ENCODE assay signal across 26 cellular contexts in genomic region chr7:237385-237784, GRCh38. TPM values are rescaled to one million over a fixed set of nuclear protein-coding genes. Genes with fewer than 3 reads are reported as not detected.
DNase-seq lines count a peak whose midpoint lies in the region; ATAC-seq, FAIRE-seq and TF ChIP-seq lines count a peak whose summit lies in the region.
"Had no signal": no experiment of that assay in that cellular context is flagged by ENCODE, and none has a peak within 500 bp of the region (broad histone marks: within the 10 kb centered on the region; RNA-seq: fewer than 3 reads in every experiment).

No MANE protein-coding gene starts in this region.

- 90% methylated on average over 7 of the region's 7 CpGs for WGBS in HepG2 (ENCODE audit: low lambda C conversion rate)
- 82% methylated on average over 7 of the region's 7 CpGs for WGBS in right lobe of liver (ENCODE audit: insufficient coverage, low coverage, low lambda C conversion rate, missing lambda C conversion rate)
- WGBS in K562 (ENCODE audit: insufficient coverage, low coverage, missing lambda C conversion rate): 35% methylated on average over 7 of the region's 7 CpGs

- H3K79me2 ChIP-seq in HepG2 (ENCODE audit: insufficient read depth, low read length) (peaks cover 10% of the 10 kb centered on the region), K562 (ENCODE audit: control insufficient read depth, insufficient read depth, low read length) (no peaks in the 10 kb centered on the region)

- TF ChIP-seq POLR2A in HepG2 (IDR thresholded peaks at IDR 0.05; ENCODE audit: insufficient read depth in 1 of 2, low read depth in 2 of 2, low read length in 2 of 2) (no peak), right lobe of liver (IDR thresholded peaks at IDR 0.05) (no peak), K562 (conservative IDR thresholded peaks at IDR 0.05) (no peak)

- H3K4me3 ChIP-seq in HepG2 (replicated peaks in 1 of 3; ENCODE audit: insufficient read depth in 1 of 3, low read depth in 2 of 3, low read length in 3 of 3): no peak overlapping the region
- no peak overlapping the region for H3K4me3 ChIP-seq in right lobe of liver
- no peak overlapping the region for H3K4me3 ChIP-seq in HEK293 (ENCODE audit: low read depth, low read length)
- H3K4me3 ChIP-seq in Panc1 (ENCODE audit: low read depth in 2 of 2, low read length in 2 of 2): no peak overlapping the region
- H3K4me3 ChIP-seq in K562: no peak overlapping the region
- H3K4me3 ChIP-seq: BLaER1 had no signal

- TF ChIP-seq RAD21 in HepG2 (CRISPR knock-in tag; IDR thresholded peaks at IDR 0.05): no peak
- no peak for TF ChIP-seq RAD21 in K562 (CRISPR knock-in tag; conservative IDR thresholded peaks at IDR 0.05 in 1 of 2, IDR thresholded peaks at IDR 0.05 in 1 of 2)

- intact Hi-C loops in HepG2 (cut with micrococcal nuclease; ENCODE audit: unreplicated experiment) (no loop called here), right lobe of liver (cut with DNase I) (no loop called here), Panc1 (cut with micrococcal nuclease; ENCODE audit: unreplicated experiment) (no loop called here), K562 (cut with micrococcal nuclease) (no loop called here)

- no peak for DNase-seq in HepG2 (ENCODE audit: low spot score)
- DNase-seq in right lobe of liver: no peak
- no peak for DNase-seq in Panc1 (ENCODE audit: low read depth, low spot score)
- DNase-seq in K562 (ENCODE audit: extremely low read depth in 1 of 4, low spot score in 3 of 4): no peak
- DNase-seq in SIG-M5 treated with dmso at 0.1 percent for 504 hours (lab: John Stamatoyannopoulos, UW; ENCODE audit: unreplicated experiment): no peak
- DNase-seq in HUDEP-2 (lab: John Stamatoyannopoulos, UW; ENCODE audit: unreplicated experiment in 76 of 76): no peak
- DNase-seq: 8988T; ACHN; BE2C; C1 segment of cervical spinal cord; Calu3; CD4-positive, alpha-beta T cell; CD8-positive, alpha-beta T cell; DMS79 treated with DMSO at 0.1 percent for 48 hours; GF-D8 had no signal

- H2AFZ ChIP-seq in HepG2 (ENCODE audit: low read length) (no peak overlapping the region), K562 (ENCODE audit: low read depth, low read length) (no peak overlapping the region)

- H3K9ac ChIP-seq in HepG2 (ENCODE audit: insufficient read depth, low read depth, low read length) (no peak overlapping the region), K562 (ENCODE audit: insufficient read depth in 1 of 2, low read depth in 2 of 2, low read length in 2 of 2) (no peak overlapping the region)
- H3K9ac ChIP-seq: BLaER1 had no signal

- BruUV-seq in HepG2 (replicated peaks; lab: Mats Ljungman, UMichigan): no TSS peak
- no TSS peak for BruUV-seq in Panc1 (replicated peaks; lab: Mats Ljungman, UMichigan)
- BruUV-seq in K562 (replicated peaks; lab: Mats Ljungman, UMichigan): no TSS peak

- in situ Hi-C loops in HepG2 (cut with HindIII; ENCODE audit: extremely low pct_ligation_motif_present, low pct_unique_long_range_greater_than_20kb) (no loop called here), Panc1 (cut with HindIII; ENCODE audit: low pct_unique_long_range_greater_than_20kb, low sequenced_read_pairs) (no loop called here), K562 (cut with MboI) (no loop called here)

- ATAC-seq in HepG2: no peak
- ATAC-seq in right lobe of liver: no peak
- no peak for ATAC-seq in Panc1
- ATAC-seq in K562: no peak
- no peak for ATAC-seq in HG03521 (IDR thresholded peaks at IDR 0.05; ENCODE audit: unreplicated experiment)
- ATAC-seq: CD8-positive, alpha-beta T cell had no signal

- H3K4me1 ChIP-seq in HepG2 (ENCODE audit: insufficient read depth, low read length) (peaks cover 28% of the 10 kb centered on the region), right lobe of liver (peaks cover 0 to 46% (median 13%) of the 10 kb centered on the region in 4 donors), HEK293 (ENCODE audit: control insufficient read depth, insufficient read depth, low read length) (no peaks in the 10 kb centered on the region), Panc1 (ENCODE audit: control insufficient read depth, insufficient read depth, low read length) (peaks cover 63% of the 10 kb centered on the region), K562 (replicated peaks in 1 of 2; ENCODE audit: control insufficient read depth in 2 of 2, insufficient read depth in 2 of 2, low read length in 2 of 2) (peaks cover 0 to 9% of the 10 kb centered on the region in 2 experiments; a peak in 1 of 5 replicates)
- H3K4me1 ChIP-seq: BE2C had no signal

- H3K4me2 ChIP-seq in HepG2 (ENCODE audit: low read depth, low read length) (no peak overlapping the region), K562 (ENCODE audit: insufficient read depth, low read length) (no peak overlapping the region)
- H3K4me2 ChIP-seq: BLaER1 had no signal

- TF ChIP-seq EP300 in HepG2 (IDR thresholded peaks at IDR 0.05; ENCODE audit: low read depth in 2 of 2, low read length in 2 of 2) (no peak), HepG2 (CRISPR knock-in tag; IDR thresholded peaks at IDR 0.05; ENCODE audit: borderline replicate concordance) (no peak), K562 (IDR thresholded peaks at IDR 0.05; ENCODE audit: low read length) (no peak)

- H3K9me3 ChIP-seq in HepG2 (ENCODE audit: low read length) (no peaks in the 10 kb centered on the region), right lobe of liver (no peaks in the 10 kb centered on the region), HEK293 (ENCODE audit: control insufficient read depth, insufficient read depth, low read depth, low read length) (no peaks in the 10 kb centered on the region), Panc1 (ENCODE audit: control insufficient read depth, insufficient read depth, low read depth, low read length) (no peaks in the 10 kb centered on the region), K562 (replicated peaks; ENCODE audit: control insufficient read depth, insufficient read depth, low read depth, low read length) (peaks cover 4% of the 10 kb centered on the region)
- H3K9me3 ChIP-seq: Caco-2 had no signal

- H4K20me1 ChIP-seq in HepG2 (ENCODE audit: insufficient read depth, low read length): no peaks in the 10 kb centered on the region
- H4K20me1 ChIP-seq in K562 (replicated peaks; ENCODE audit: control insufficient read depth, insufficient read depth, low read length): peaks cover 20% of the 10 kb centered on the region

- H3K36me3 ChIP-seq in HepG2 (replicated peaks in 1 of 2; ENCODE audit: control insufficient read depth in 1 of 2, insufficient read depth in 2 of 2, low read length in 2 of 2): peaks cover 4 to 19% of the 10 kb centered on the region in 2 experiments; a peak in 4 of 5 replicates
- H3K36me3 ChIP-seq in right lobe of liver: no peaks in the 10 kb centered on the region
- H3K36me3 ChIP-seq in HEK293 (ENCODE audit: control insufficient read depth in 2 of 2, insufficient read depth in 1 of 2, low read length in 2 of 2): no peaks in the 10 kb centered on the region
- H3K36me3 ChIP-seq in Panc1 (ENCODE audit: control insufficient read depth, insufficient read depth, low read length): no peaks in the 10 kb centered on the region
- H3K36me3 ChIP-seq in K562 (ENCODE audit: control insufficient read depth, insufficient read depth, low read length): no peaks in the 10 kb centered on the region
- H3K36me3 ChIP-seq: BE2C had no signal

- FAIRE-seq in HepG2 (lab: Jason Lieb, UNC) (no peak), K562 (lab: Jason Lieb, UNC) (no peak)
- FAIRE-seq: A204.1, D721Med, G401.6, GM12892, GM18507 had no signal

- no peaks in the 10 kb centered on the region for H3K9me1 ChIP-seq in K562 (ENCODE audit: control insufficient read depth, insufficient read depth, low read length)

- TF ChIP-seq CTCF in HepG2 (CRISPR knock-in tag; IDR thresholded peaks at IDR 0.05) (no peak), right lobe of liver (IDR thresholded peaks at IDR 0.05) (no peak), HEK293 (tag by site-specific recombination; IDR thresholded peaks at IDR 0.05) (no peak), Panc1 (IDR thresholded peaks at IDR 0.05) (no peak), K562 (IDR thresholded peaks at IDR 0.05 in 2 of 3, conservative IDR thresholded peaks at IDR 0.05 in 1 of 3; ENCODE audit: insufficient read depth in 2 of 3, low read depth in 1 of 3, low read length in 3 of 3) (no peak)

- POLR2A ChIA-PET in HepG2 (lab: Yijun Ruan, JAX): no interaction called here
- POLR2A ChIA-PET in HEK293 (lab: Yijun Ruan, JAX): no interaction called here
- POLR2A ChIA-PET in Panc1 (lab: Charles Lee): no interaction called here
- POLR2A ChIA-PET in K562 (lab: Yijun Ruan, JAX): interaction anchor here (0.6 to 0.7 kb wide), 2 partner anchors 22 to 226 kb away, joined by 3 read pairs; no protein-coding TSS in a partner anchor

- CTCF ChIA-PET in HepG2 (lab: Yijun Ruan, JAX; ENCODE audit: low intra/inter-chr PET ratio, low total read pairs): no interaction called here
- CTCF ChIA-PET in HEK293 (lab: Yijun Ruan, JAX): interaction anchor here (0.6 kb wide), 1 partner anchor 16 kb away, joined by 5 read pairs; no protein-coding TSS in a partner anchor
- CTCF ChIA-PET in Panc1 (lab: Charles Lee): no interaction called here
- CTCF ChIA-PET in K562 (lab: Yijun Ruan, JAX; ENCODE audit: low intra/inter-chr PET ratio): no interaction called here

- H3K27ac ChIP-seq in HepG2 (ENCODE audit: extremely low read length, insufficient read depth, low read length): no peak overlapping the region
- H3K27ac ChIP-seq in right lobe of liver: no peak overlapping the region
- no peak overlapping the region for H3K27ac ChIP-seq in HEK293 (ENCODE audit: extremely low read depth, low read depth, low read length)
- H3K27ac ChIP-seq in Panc1 (ENCODE audit: low read length): peak overlapping the region; percentile 86; the same call in 1 of the 2 replicates
- H3K27ac ChIP-seq in K562 (ENCODE audit: extremely low read depth, low read depth, low read length): no peak overlapping the region; the same call in 2 of the 3 replicates
- H3K27ac ChIP-seq: BLaER1 had no signal

- H3K27me3 ChIP-seq in HepG2 (ENCODE audit: control insufficient read depth in 1 of 2, insufficient read depth in 2 of 2, low read length in 2 of 2) (no peaks in the 10 kb centered on the region), right lobe of liver (no peaks in the 10 kb centered on the region), Panc1 (ENCODE audit: control insufficient read depth, insufficient read depth, low read length) (no peaks in the 10 kb centered on the region), K562 (ENCODE audit: control insufficient read depth in 2 of 2, insufficient read depth in 2 of 2, low read length in 2 of 2) (peaks cover 28 to 52% of the 10 kb centered on the region in 2 experiments)
- H3K27me3 ChIP-seq: BE2C, BLaER1 had no signal

RNA-seq across cellular contexts. Expression of gene FAM20C, which starts 45.0 kb away (rescaled TPM):
- 14.5 and 19.9 TPM in 2 replicates for total RNA-seq in HepG2 (2016; rRNA removed; fragmentation: Illumina TruSeq; extraction: Trizol)
- total RNA-seq in HepG2 (2016; cell fraction: cytosol; rRNA removed; fragmentation: Illumina TruSeq; extraction: Trizol; ENCODE audit: low read depth): 4.8 and 5.5 TPM in 2 replicates
- 12.0 and 18.5 TPM in 2 replicates for total RNA-seq in HepG2 (2016; cell fraction: insoluble cytoplasmic fraction; rRNA removed; fragmentation: Illumina TruSeq; extraction: Trizol)
- 11.5 and 11.6 TPM in 2 replicates for total RNA-seq in HepG2 (2016; cell fraction: membrane; rRNA removed; fragmentation: Illumina TruSeq; extraction: Trizol)
- total RNA-seq in HepG2 (2016; cell fraction: nucleus; rRNA removed; fragmentation: Illumina TruSeq; extraction: Trizol): 20.5 and 24.2 TPM in 2 replicates
- polyA plus RNA-seq in HepG2 (2011; rRNA removed): 11.9 and 15.3 TPM in 2 replicates
- 13.7 and 17.5 TPM in 2 replicates for polyA plus RNA-seq in HepG2 (2011; cell fraction: cytosol; rRNA removed)
- polyA plus RNA-seq in HepG2 (2011; cell fraction: nucleus; rRNA removed): 24.6 and 26.4 TPM in 2 replicates
- polyA plus RNA-seq in HepG2 (2012): 15.4 and 23.9 TPM in 2 replicates
- polyA plus RNA-seq in HepG2 (2016; cell fraction: cytosol; fragmentation: Illumina TruSeq; extraction: Trizol; ENCODE audit: low read depth): 2.8 and 3.2 TPM in 2 replicates
- polyA plus RNA-seq in HepG2 (2016; cell fraction: insoluble cytoplasmic fraction; fragmentation: Illumina TruSeq; extraction: Trizol; ENCODE audit: low read depth): 18.9 and 20.0 TPM in 2 replicates
- 10.0 and 10.7 TPM in 2 replicates for polyA plus RNA-seq in HepG2 (2016; cell fraction: membrane; fragmentation: Illumina TruSeq; extraction: Trizol; ENCODE audit: low read depth)
- 38.8 and 44.3 TPM in 2 replicates for polyA plus RNA-seq in HepG2 (2016; cell fraction: nucleus; fragmentation: Illumina TruSeq; extraction: Trizol; ENCODE audit: insufficient read depth, low read depth)
- 8.9 and 24.8 TPM in 2 replicates for polyA minus RNA-seq in HepG2 (2011; rRNA and poly(A)+ RNA removed; ENCODE audit: low replicate concordance)
- polyA minus RNA-seq in HepG2 (2011; cell fraction: cytosol; rRNA and poly(A)+ RNA removed): 13.4 and 22.0 TPM in 2 replicates
- polyA minus RNA-seq in HepG2 (2011; cell fraction: nucleus; rRNA and poly(A)+ RNA removed): 14.4 and 19.6 TPM in 2 replicates
- 10 to 100 TPM; 32.1 to 73.8 (median 57.3) TPM for total RNA-seq in right lobe of liver
- total RNA-seq in Panc1 (2021; ENCODE audit: unreplicated experiment): 62.4 TPM
- 91.8 TPM for polyA plus RNA-seq in Panc1 (2012; ENCODE audit: insufficient read length)
- not detected in 2 replicates for total RNA-seq in K562 (2011; cell fraction: chromatin; rRNA removed; ENCODE audit: low replicate concordance)
- total RNA-seq in K562 (2011; cell fraction: nucleolus; rRNA removed): not detected in 2 replicates
- not detected in 2 replicates for total RNA-seq in K562 (2011; cell fraction: nucleoplasm; rRNA removed)
- not detected in 2 replicates for total RNA-seq in K562 (2014; rRNA removed)
- total RNA-seq in K562 (2014; rRNA removed; fragmentation: Illumina TruSeq; extraction: Trizol): not detected in 2 replicates
- total RNA-seq in K562 (2015; rRNA removed; fragmentation: Illumina TruSeq; extraction: Trizol): not detected in 2 replicates
- 0.09 and 0.20 TPM in 2 replicates for total RNA-seq in K562 (2021)
- polyA plus RNA-seq in K562 (2011; rRNA removed): not detected in 2 replicates
- polyA plus RNA-seq in K562 (2011; cell fraction: cytosol; rRNA removed): not detected in 2 replicates
- not detected in 2 replicates for polyA plus RNA-seq in K562 (2011; cell fraction: nucleus; rRNA removed)
- not detected in 2 replicates for polyA plus RNA-seq in K562 (2012)
- polyA plus RNA-seq in K562 (2014; fragmentation: Illumina TruSeq; extraction: Trizol): not detected in 2 replicates
- not detected for polyA plus RNA-seq in K562 (2014; fragmentation: Nextera tagmentation; extraction: Ambion mirVana)
- polyA plus RNA-seq in K562 (2014; rRNA removed): not detected in 2 replicates
- polyA minus RNA-seq in K562 (2011; rRNA and poly(A)+ RNA removed): not detected in 2 replicates
- 0.64 TPM in 1 of 2 replicates, not detected in the other for polyA minus RNA-seq in K562 (2011; cell fraction: cytosol; rRNA and poly(A)+ RNA removed)
- polyA minus RNA-seq in K562 (2011; cell fraction: nucleus; rRNA and poly(A)+ RNA removed): not detected in 2 replicates

RNA-seq across cellular contexts. Expression of gene FOXL3, which starts 52.6 kb away (rescaled TPM):
- total RNA-seq in HepG2 (2016; rRNA removed; fragmentation: Illumina TruSeq; extraction: Trizol): not detected in 2 replicates
- not detected in 2 replicates for total RNA-seq in HepG2 (2016; cell fraction: cytosol; rRNA removed; fragmentation: Illumina TruSeq; extraction: Trizol; ENCODE audit: low read depth)
- total RNA-seq in HepG2 (2016; cell fraction: insoluble cytoplasmic fraction; rRNA removed; fragmentation: Illumina TruSeq; extraction: Trizol): not detected in 2 replicates
- total RNA-seq in HepG2 (2016; cell fraction: membrane; rRNA removed; fragmentation: Illumina TruSeq; extraction: Trizol): not detected in 2 replicates
- not detected in 2 replicates for total RNA-seq in HepG2 (2016; cell fraction: nucleus; rRNA removed; fragmentation: Illumina TruSeq; extraction: Trizol)
- not detected in 2 replicates for polyA plus RNA-seq in HepG2 (2011; rRNA removed)
- not detected in 2 replicates for polyA plus RNA-seq in HepG2 (2011; cell fraction: cytosol; rRNA removed)
- polyA plus RNA-seq in HepG2 (2011; cell fraction: nucleus; rRNA removed): not detected in 2 replicates
- not detected in 2 replicates for polyA plus RNA-seq in HepG2 (2012)
- not detected in 2 replicates for polyA plus RNA-seq in HepG2 (2016; cell fraction: cytosol; fragmentation: Illumina TruSeq; extraction: Trizol; ENCODE audit: low read depth)
- not detected in 2 replicates for polyA plus RNA-seq in HepG2 (2016; cell fraction: insoluble cytoplasmic fraction; fragmentation: Illumina TruSeq; extraction: Trizol; ENCODE audit: low read depth)
- polyA plus RNA-seq in HepG2 (2016; cell fraction: membrane; fragmentation: Illumina TruSeq; extraction: Trizol; ENCODE audit: low read depth): not detected in 2 replicates
- polyA plus RNA-seq in HepG2 (2016; cell fraction: nucleus; fragmentation: Illumina TruSeq; extraction: Trizol; ENCODE audit: insufficient read depth, low read depth): not detected in 2 replicates
- not detected in 2 replicates for polyA minus RNA-seq in HepG2 (2011; rRNA and poly(A)+ RNA removed; ENCODE audit: low replicate concordance)
- not detected in 2 replicates for polyA minus RNA-seq in HepG2 (2011; cell fraction: cytosol; rRNA and poly(A)+ RNA removed)
- polyA minus RNA-seq in HepG2 (2011; cell fraction: nucleus; rRNA and poly(A)+ RNA removed): not detected in 2 replicates
- total RNA-seq in right lobe of liver: not detected
- not detected for total RNA-seq in Panc1 (2021; ENCODE audit: unreplicated experiment)
- polyA plus RNA-seq in Panc1 (2012; ENCODE audit: insufficient read length): not detected
- total RNA-seq in K562 (2011; cell fraction: chromatin; rRNA removed; ENCODE audit: low replicate concordance): not detected in 2 replicates
- not detected in 2 replicates for total RNA-seq in K562 (2011; cell fraction: nucleolus; rRNA removed)
- total RNA-seq in K562 (2011; cell fraction: nucleoplasm; rRNA removed): not detected in 2 replicates
- not detected in 2 replicates for total RNA-seq in K562 (2014; rRNA removed)
- total RNA-seq in K562 (2014; rRNA removed; fragmentation: Illumina TruSeq; extraction: Trizol): not detected in 2 replicates
- total RNA-seq in K562 (2015; rRNA removed; fragmentation: Illumina TruSeq; extraction: Trizol): not detected in 2 replicates
- not detected in 2 replicates for total RNA-seq in K562 (2021)
- polyA plus RNA-seq in K562 (2011; rRNA removed): not detected in 2 replicates
- polyA plus RNA-seq in K562 (2011; cell fraction: cytosol; rRNA removed): not detected in 2 replicates
- polyA plus RNA-seq in K562 (2011; cell fraction: nucleus; rRNA removed): not detected in 2 replicates
- polyA plus RNA-seq in K562 (2012): not detected in 2 replicates
- not detected in 2 replicates for polyA plus RNA-seq in K562 (2014; fragmentation: Illumina TruSeq; extraction: Trizol)
- not detected for polyA plus RNA-seq in K562 (2014; fragmentation: Nextera tagmentation; extraction: Ambion mirVana)
- not detected in 2 replicates for polyA plus RNA-seq in K562 (2014; rRNA removed)
- not detected in 2 replicates for polyA minus RNA-seq in K562 (2011; rRNA and poly(A)+ RNA removed)
- not detected in 2 replicates for polyA minus RNA-seq in K562 (2011; cell fraction: cytosol; rRNA and poly(A)+ RNA removed)
- not detected in 2 replicates for polyA minus RNA-seq in K562 (2011; cell fraction: nucleus; rRNA and poly(A)+ RNA removed)
- total RNA-seq: A673; Caco-2; Calu3; CD4-positive, alpha-beta T cell; CD8-positive, alpha-beta T cell had no signal
- polyA plus RNA-seq: AG04450 had no signal

Comparison
In these comparisons a context has a peak if more than half of its experiments do, and no peak if none do; other contexts are left out.
1. Of the 241 proteins assayed by ChIP-seq in both HepG2 and K562: peak only in HepG2: NBN and PHB2; only in K562: ARHGAP35, EHMT2, KDM1A, MTA1 and ZBTB2; in both: none; in neither: 226; mixed calls (peak in some experiments, not most) for 8.